Comparison of ENCODE assay signal across 9 cellular contexts in the genomic region with DNA sequence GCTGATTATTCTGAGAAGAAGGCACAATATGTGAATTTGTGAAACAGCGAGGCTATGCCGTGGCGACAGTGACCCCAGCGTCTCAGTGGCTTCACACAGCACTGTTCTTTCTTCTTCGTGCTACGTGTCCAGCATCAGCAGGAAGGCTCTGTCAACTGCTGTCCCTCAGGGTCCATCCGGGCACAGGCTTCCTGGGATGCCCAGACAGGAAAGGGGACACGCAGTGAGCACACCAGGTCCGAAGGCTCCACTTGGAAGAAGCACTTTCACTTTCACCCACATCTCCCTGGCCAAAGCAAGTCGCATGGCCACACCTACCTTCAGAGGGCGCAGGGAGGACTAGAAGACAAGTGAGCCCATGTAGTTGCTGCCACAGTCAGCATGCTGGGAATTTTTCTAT. TPM values are rescaled to one million over a fixed set of nuclear protein-coding genes. Genes with fewer than 3 reads are reported as not detected.
DNase-seq lines count a peak whose midpoint lies in the region; ATAC-seq and TF ChIP-seq lines count a peak whose summit lies in the region.
"Had no signal": no experiment of that assay in that cellular context is flagged by ENCODE, and none has a peak within 500 bp of the region (broad histone marks: within the 10 kb centered on the region; RNA-seq: fewer than 3 reads in every experiment).

No MANE protein-coding gene starts in this region.

- in situ Hi-C loops in transverse colon (cut with MboI; ENCODE audit: low pct_ligation_motif_present in 1 of 4, low pct_unique_long_range_greater_than_20kb in 1 of 4, low sequenced_read_pairs in 3 of 4) = no loop called here

- H3K27me3 ChIP-seq in transverse colon (no peaks in the 10 kb centered on the region), prostate gland (replicated peaks; ENCODE audit: insufficient read depth) (no peaks in the 10 kb centered on the region)

- H3K9me3 Mint-ChIP-seq in activated T-helper 17 cell treated with anti-CD3 and anti-CD28 coated beads, Interleukin-2, amount 50 U/mL, for 72 hours = no peaks in the 10 kb centered on the region

- H3K4me1 Mint-ChIP-seq in activated T-helper 17 cell treated with anti-CD3 and anti-CD28 coated beads, Interleukin-2, amount 50 U/mL, for 72 hours = peaks cover 4% of the 10 kb centered on the region

- H3K9me3 ChIP-seq in transverse colon = no peaks in the 10 kb centered on the region
- H3K9me3 ChIP-seq in prostate gland = no peaks in the 10 kb centered on the region

- intact Hi-C loops in transverse colon (cut with DNase I; ENCODE audit: low total_unique reads) (no loop called here), prostate gland (cut with DNase I) (no loop called here)

- no peaks in the 10 kb centered on the region for H3K36me3 Mint-ChIP-seq in activated T-helper 17 cell treated with anti-CD3 and anti-CD28 coated beads, Interleukin-2, amount 50 U/mL, for 72 hours (ENCODE audit: low read depth)

- peaks cover 0 to 9% (median 3%) of the 10 kb centered on the region in 4 donors for H3K4me1 ChIP-seq in transverse colon
- H3K4me1 ChIP-seq in prostate gland (replicated peaks) = no peaks in the 10 kb centered on the region

- peak in 1 of 5 experiments; percentile 14 for TF ChIP-seq CTCF in transverse colon (IDR thresholded peaks at IDR 0.05)
- TF ChIP-seq CTCF in prostate gland (IDR thresholded peaks at IDR 0.05) = no peak

- TF ChIP-seq POLR2A in transverse colon (IDR thresholded peaks at IDR 0.05) (no peak), prostate gland (IDR thresholded peaks at IDR 0.05) (no peak)

- H3K36me3 ChIP-seq in transverse colon = no peaks in the 10 kb centered on the region
- no peaks in the 10 kb centered on the region for H3K36me3 ChIP-seq in prostate gland

- TF ChIP-seq EP300 in transverse colon (IDR thresholded peaks at IDR 0.05; ENCODE audit: low read depth) = no peak

- peak overlapping the region; percentile 66 for H3K4me3 Mint-ChIP-seq in activated T-helper 17 cell treated with anti-CD3 and anti-CD28 coated beads, Interleukin-2, amount 50 U/mL, for 72 hours

- H3K27ac ChIP-seq in transverse colon (peak overlapping the region in 3 of 4 donors; percentile 9 to 41 (median 31)), prostate gland (no peak overlapping the region)

- peak; percentile 9 for DNase-seq in CMK (ENCODE audit: low read depth)
- DNase-seq in NCI-H345 (lab: John Stamatoyannopoulos, UW) = peak; percentile 8
- no peak for DNase-seq in left lobe of liver (ENCODE audit: low spot score)
- DNase-seq in transverse colon = peak; percentile 56
- no peak for DNase-seq in prostate gland (ENCODE audit: low spot score)
- DNase-seq in inferior parietal cortex (ENCODE audit: extremely low spot score) = no peak
- DNase-seq: IMR-90 had no signal

- peaks cover 3% of the 10 kb centered on the region for H3K27me3 Mint-ChIP-seq in activated T-helper 17 cell treated with anti-CD3 and anti-CD28 coated beads, Interleukin-2, amount 50 U/mL, for 72 hours

- WGBS in transverse colon (ENCODE audit: low coverage in 1 of 2), 2 donors = 22 to 60% methylated on average over 1 to 11 of the region's 11 CpGs
- 69% methylated on average over 11 of the region's 11 CpGs for WGBS in prostate gland

- peak overlapping the region in 3 of 4 donors; percentile 33 to 59 (median 40) for H3K4me3 ChIP-seq in transverse colon
- peak overlapping the region in 1 of 2 donors; percentile 14 for H3K4me3 ChIP-seq in prostate gland

- H3K27ac Mint-ChIP-seq in activated T-helper 17 cell treated with anti-CD3 and anti-CD28 coated beads, Interleukin-2, amount 50 U/mL, for 72 hours = no peak overlapping the region

- ATAC-seq in GM21529 (IDR thresholded peaks at IDR 0.05; ENCODE audit: unreplicated experiment) (peak; percentile 47), left lobe of liver (peak; percentile 91)
- ATAC-seq in activated T-helper 17 cell treated with anti-CD3 and anti-CD28 coated beads, Interleukin-2, amount 50 U/mL, for 72 hours (replicated peaks) = peak; percentile 21

RNA-seq across cellular contexts. Expression of gene PTGR3, which starts 47.3 kb away (rescaled TPM):
- total RNA-seq in activated T-helper 17 cell treated with anti-CD3 and anti-CD28 coated beads, Interleukin-2, amount 50 U/mL, for 72 hours = 10 to 100 TPM; 20.9 to 27.3 TPM
- total RNA-seq in left lobe of liver (25.4 TPM), transverse colon (10 to 100 TPM; 10.1 to 45.9 (median 23.4) TPM), prostate gland (10 to 100 TPM; 25.6 to 32.2 TPM)

RNA-seq across cellular contexts. Expression of gene TSHZ1, which starts 49.0 kb away (rescaled TPM):
- 10 to 100 TPM in 1 of 2 donors, 1 to 10 TPM in 1; 9.6 to 12.3 TPM for total RNA-seq in activated T-helper 17 cell treated with anti-CD3 and anti-CD28 coated beads, Interleukin-2, amount 50 U/mL, for 72 hours
- total RNA-seq in left lobe of liver (12.1 TPM), transverse colon (10 to 100 TPM; 16.3 to 34.8 (median 29.8) TPM), prostate gland (10 to 100 TPM; 18.2 to 48.6 TPM)

Comparison
In these comparisons a context has a peak if more than half of its experiments do, and no peak if none do; other contexts are left out.
1. DNase-seq: peak in CMK (single experiment), NCI-H345 (single experiment) and transverse colon (single experiment); none in left lobe of liver (single experiment), prostate gland (single experiment) and inferior parietal cortex (single experiment).
2. ATAC-seq: peak in every context shown above with its lines; median percentile 91 in left lobe of liver; 47 in GM21529; 21 in activated T-helper 17 cell treated with anti-CD3 and anti-CD28 coated beads, Interleukin-2, amount 50 U/mL, for 72 hours.
3. H3K27ac ChIP-seq: peak in transverse colon (3 of 4); none in prostate gland (0 of 2).